Comparison of ENCODE assay signal across 8 cellular contexts in the genomic region with DNA sequence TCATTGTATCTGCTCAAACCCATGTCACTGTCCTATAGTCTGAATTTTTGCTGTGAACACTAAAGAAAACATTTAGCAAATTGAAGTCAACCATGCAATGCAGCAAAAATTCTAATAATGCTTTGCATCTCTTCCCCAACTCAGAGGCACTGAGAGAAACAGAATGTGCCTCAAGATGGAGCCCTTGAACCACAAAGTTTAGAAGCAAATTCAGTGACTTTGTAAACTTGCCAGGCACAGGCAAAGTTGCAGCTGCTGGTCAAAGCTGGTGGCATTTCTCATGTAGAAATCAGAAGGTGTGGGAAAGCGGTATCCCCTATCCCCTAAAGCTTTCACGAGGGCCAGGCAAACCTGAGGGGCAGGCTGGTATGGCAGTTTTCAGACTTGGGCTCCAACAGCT.
A peak's percentile ranks its signal among the peaks of the same experiment; 100 is the strongest.
DNase-seq lines count a peak whose midpoint lies in the region; ATAC-seq and TF ChIP-seq lines count a peak whose summit lies in the region.

No MANE protein-coding gene starts in this region.

- H3K9me3 Mint-ChIP-seq in nephron progenitor cell = peaks cover 21% of the 10 kb centered on the region
- no peaks in the 10 kb centered on the region for H3K9me3 Mint-ChIP-seq in activated T-helper 1 cell treated with anti-CD3 and anti-CD28 coated beads, Interleukin-12 subunit alpha, Interleukin-12 subunit beta, Interleukin-2, Interleukin-4 antibody, amounts not matched to agents 30 ng/mL and 10 ng/mL and 1 ng/mL, durations not matched to agents 14 hours and 24 hours and 36 hours

- ATAC-seq in Panc1 (peak; percentile 85; the same call in 1 of the 2 replicates), esophagus mucosa (peak; percentile 45), HG03342 (IDR thresholded peaks at IDR 0.05; ENCODE audit: unreplicated experiment) (no peak)

- H3K27me3 Mint-ChIP-seq in nephron progenitor cell (ENCODE audit: low read depth, poor library complexity) = peaks cover 7% of the 10 kb centered on the region
- peaks cover under 1% of the 10 kb centered on the region for H3K27me3 Mint-ChIP-seq in activated T-helper 1 cell treated with anti-CD3 and anti-CD28 coated beads, Interleukin-12 subunit alpha, Interleukin-12 subunit beta, Interleukin-2, Interleukin-4 antibody, amounts not matched to agents 30 ng/mL and 10 ng/mL and 1 ng/mL, durations not matched to agents 14 hours and 24 hours and 36 hours (ENCODE audit: insufficient read depth)

- TF ChIP-seq CTCF in Panc1 (IDR thresholded peaks at IDR 0.05) (peak; percentile 63), nephron progenitor cell (IDR thresholded peaks at IDR 0.05) (peak; percentile 18)

- H3K4me1 Mint-ChIP-seq in nephron progenitor cell = no peaks in the 10 kb centered on the region
- no peaks in the 10 kb centered on the region for H3K4me1 Mint-ChIP-seq in activated T-helper 1 cell treated with anti-CD3 and anti-CD28 coated beads, Interleukin-12 subunit alpha, Interleukin-12 subunit beta, Interleukin-2, Interleukin-4 antibody, amounts not matched to agents 30 ng/mL and 10 ng/mL and 1 ng/mL, durations not matched to agents 14 hours and 24 hours and 36 hours (ENCODE audit: low read depth)

- CTCF ChIA-PET in Panc1 (lab: Charles Lee) = no interaction called here

- no peak overlapping the region for H3K4me3 Mint-ChIP-seq in nephron progenitor cell
- H3K4me3 Mint-ChIP-seq in activated T-helper 1 cell treated with anti-CD3 and anti-CD28 coated beads, Interleukin-12 subunit alpha, Interleukin-12 subunit beta, Interleukin-2, Interleukin-4 antibody, amounts not matched to agents 30 ng/mL and 10 ng/mL and 1 ng/mL, durations not matched to agents 14 hours and 24 hours and 36 hours = no peak overlapping the region

- H3K36me3 ChIP-seq in Panc1 (ENCODE audit: control insufficient read depth, insufficient read depth, low read length) = no peaks in the 10 kb centered on the region

- POLR2A ChIA-PET in Panc1 (lab: Charles Lee) = interaction anchor here (0.6 kb wide), 1 partner anchor 447 kb away, joined by 6 read pairs; no protein-coding TSS in a partner anchor

- H3K27ac ChIP-seq in Panc1 (ENCODE audit: low read length) = no peak overlapping the region

- no peaks in the 10 kb centered on the region for H3K36me3 Mint-ChIP-seq in nephron progenitor cell (ENCODE audit: low read depth)
- H3K36me3 Mint-ChIP-seq in activated T-helper 1 cell treated with anti-CD3 and anti-CD28 coated beads, Interleukin-12 subunit alpha, Interleukin-12 subunit beta, Interleukin-2, Interleukin-4 antibody, amounts not matched to agents 30 ng/mL and 10 ng/mL and 1 ng/mL, durations not matched to agents 14 hours and 24 hours and 36 hours (ENCODE audit: low read depth) = no peaks in the 10 kb centered on the region

- no peaks in the 10 kb centered on the region for H3K27me3 ChIP-seq in Panc1 (ENCODE audit: control insufficient read depth, insufficient read depth, low read length)

- no peaks in the 10 kb centered on the region for H3K9me3 ChIP-seq in Panc1 (ENCODE audit: control insufficient read depth, insufficient read depth, low read depth, low read length)

- no TSS peak for BruUV-seq in Panc1 (replicated peaks; lab: Mats Ljungman, UMichigan)

- H3K27ac Mint-ChIP-seq in nephron progenitor cell = no peak overlapping the region
- H3K27ac Mint-ChIP-seq in activated T-helper 1 cell treated with anti-CD3 and anti-CD28 coated beads, Interleukin-12 subunit alpha, Interleukin-12 subunit beta, Interleukin-2, Interleukin-4 antibody, amounts not matched to agents 30 ng/mL and 10 ng/mL and 1 ng/mL, durations not matched to agents 14 hours and 24 hours and 36 hours = no peak overlapping the region

- peak; percentile 7 for DNase-seq in activated CD4-positive, alpha-beta T cell treated with anti-CD3 and anti-CD28 coated beads for 48 hours
- no peak for DNase-seq in activated CD4-positive, alpha-beta T cell treated with anti-CD3 and anti-CD28 coated beads, Interleukin-2, amount 50 U/mL, for 4 hours
- DNase-seq in Panc1 (ENCODE audit: low read depth, low spot score) (peak; percentile 56), nephron progenitor cell (peak; percentile 1)
- DNase-seq in activated CD8-positive, alpha-beta memory T cell treated with anti-CD3 and anti-CD28 coated beads for 24 hours = no peak
- DNase-seq in activated T-helper 1 cell treated with anti-CD3 and anti-CD28 coated beads, Interleukin-12 subunit alpha, Interleukin-12 subunit beta, Interleukin-2, Interleukin-4 antibody, amounts not matched to agents 30 ng/mL and 10 ng/mL and 1 ng/mL, durations not matched to agents 14 hours and 24 hours and 36 hours (ENCODE audit: low spot score) = no peak

- no peak overlapping the region for H3K4me3 ChIP-seq in Panc1 (ENCODE audit: low read depth in 2 of 2, low read length in 2 of 2)

- in situ Hi-C loops in Panc1 (cut with HindIII; ENCODE audit: low pct_unique_long_range_greater_than_20kb, low sequenced_read_pairs) = no loop called here

- intact Hi-C loops in Panc1 (cut with micrococcal nuclease; ENCODE audit: unreplicated experiment) = loop anchor here (5.0 to 10.0 kb wide), 2 partner anchors 182 to 430 kb away; no protein-coding TSS in a partner anchor
- intact Hi-C loops in activated T-helper 1 cell treated with anti-CD3 and anti-CD28 coated beads, Interleukin-12 subunit alpha, Interleukin-12 subunit beta, Interleukin-2, Interleukin-4 antibody, amounts not matched to agents 30 ng/mL and 10 ng/mL and 1 ng/mL, durations not matched to agents 14 hours and 24 hours and 36 hours (cut with micrococcal nuclease) = loop anchor here (2.0 to 5.0 kb wide), 3 partner anchors 435 to 1086 kb away; no protein-coding TSS in a partner anchor

- no peaks in the 10 kb centered on the region for H3K4me1 ChIP-seq in Panc1 (ENCODE audit: control insufficient read depth, insufficient read depth, low read length)

Comparison
In these comparisons a context has a peak if more than half of its experiments do, and no peak if none do; other contexts are left out.
1. DNase-seq: peak in activated CD4-positive, alpha-beta T cell treated with anti-CD3 and anti-CD28 coated beads for 48 hours (single experiment), Panc1 (single experiment) and nephron progenitor cell (single experiment); none in activated CD4-positive, alpha-beta T cell treated with anti-CD3 and anti-CD28 coated beads, Interleukin-2, amount 50 U/mL, for 4 hours (0 of 2), activated CD8-positive, alpha-beta memory T cell treated with anti-CD3 and anti-CD28 coated beads for 24 hours (single experiment) and activated T-helper 1 cell treated with anti-CD3 and anti-CD28 coated beads, Interleukin-12 subunit alpha, Interleukin-12 subunit beta, Interleukin-2, Interleukin-4 antibody, amounts not matched to agents 30 ng/mL and 10 ng/mL and 1 ng/mL, durations not matched to agents 14 hours and 24 hours and 36 hours (single experiment).